In genomic region chr22:37454857-37455686, GRCh38 we compare ENCODE assay signal across 1 cellular context.
A peak's percentile ranks its signal among the peaks of the same experiment; 100 is the strongest.
TF ChIP-seq lines count a peak whose summit lies in the region.

No MANE protein-coding gene starts in this region.

TF ChIP-seq in HepG2, 621 proteins besides CTCF, POLR2A, EP300 and RAD21 (continued from another document and continues in another):
- TF ChIP-seq ZHX2 (IDR thresholded peaks at IDR 0.05; ENCODE audit: low read depth), result peak; percentile 40; the same call in 1 of the 2 replicates
- no peak for TF ChIP-seq ZHX2 (CRISPR knock-in tag; IDR thresholded peaks at IDR 0.05; ENCODE audit: borderline replicate concordance)
- TF ChIP-seq LCORL (IDR thresholded peaks at IDR 0.05), result no peak
- peak; percentile 85 for TF ChIP-seq LCORL (CRISPR knock-in tag; IDR thresholded peaks at IDR 0.05)
- peak; percentile 86; the same call in 1 of the 2 replicates for TF ChIP-seq KDM1A (CRISPR knock-in tag; IDR thresholded peaks at IDR 0.05)
- TF ChIP-seq ZNF24 (IDR thresholded peaks at IDR 0.05), result no peak
- no peak for TF ChIP-seq ZNF615 (CRISPR knock-in tag; IDR thresholded peaks at IDR 0.05; ENCODE audit: borderline replicate concordance)
- TF ChIP-seq FOXP1 (IDR thresholded peaks at IDR 0.05), result no peak
- peak; percentile 65; the same call in 1 of the 2 replicates for TF ChIP-seq FOXP1 (CRISPR knock-in tag; IDR thresholded peaks at IDR 0.05)
- no peak for TF ChIP-seq PHF5A (CRISPR knock-in tag; IDR thresholded peaks at IDR 0.05; ENCODE audit: low read depth, unreplicated experiment)
- TF ChIP-seq ZNF12 (CRISPR knock-in tag; IDR thresholded peaks at IDR 0.05), result peak; percentile 50; the same call in 1 of the 2 replicates
- no peak for TF ChIP-seq POLR2AphosphoS2 (IDR thresholded peaks at IDR 0.05; ENCODE audit: low read depth, low read length)
- TF ChIP-seq RNF2 (conservative IDR thresholded peaks at IDR 0.05; ENCODE audit: low read depth), result 0 out of 2 replicates have a peak, but pooled peaks have one; percentile 16
- peak; percentile 83 for TF ChIP-seq DPF2 (CRISPR knock-in tag; IDR thresholded peaks at IDR 0.05; ENCODE audit: borderline replicate concordance, low read depth)
- peak; percentile 75 for TF ChIP-seq IRF2 (CRISPR knock-in tag; IDR thresholded peaks at IDR 0.05)
- TF ChIP-seq SPEN (CRISPR knock-in tag; IDR thresholded peaks at IDR 0.05; ENCODE audit: low read depth), result 0 out of 2 replicates have a peak, but pooled peaks have one; percentile 31
- TF ChIP-seq THYN1 (CRISPR knock-in tag; IDR thresholded peaks at IDR 0.05; ENCODE audit: borderline replicate concordance, low read depth), result no peak
- TF ChIP-seq MTA3 (CRISPR knock-in tag; IDR thresholded peaks at IDR 0.05), result no peak
- TF ChIP-seq NR2F1 (CRISPR knock-in tag; IDR thresholded peaks at IDR 0.05), result peak in 1 of 2 experiments; percentile 41; a peak in 2 of 4 replicates
- no peak for TF ChIP-seq AHR (CRISPR knock-in tag; IDR thresholded peaks at IDR 0.05)
- no peak for TF ChIP-seq ZNF549 (CRISPR knock-in tag; IDR thresholded peaks at IDR 0.05)
- no peak; the same call in 1 of the 2 replicates for TF ChIP-seq ZSCAN21 (CRISPR knock-in tag; IDR thresholded peaks at IDR 0.05; ENCODE audit: borderline replicate concordance)
- TF ChIP-seq ZC3H13 (CRISPR knock-in tag; IDR thresholded peaks at IDR 0.05), result no peak
- peak; percentile 78 for TF ChIP-seq PATZ1 (CRISPR knock-in tag; IDR thresholded peaks at IDR 0.05)
- TF ChIP-seq JUNB (CRISPR knock-in tag; IDR thresholded peaks at IDR 0.05; ENCODE audit: borderline replicate concordance), result no peak
- peak; percentile 88 for TF ChIP-seq HDAC2 (CRISPR knock-in tag; IDR thresholded peaks at IDR 0.05)
- TF ChIP-seq PAWR (CRISPR knock-in tag; IDR thresholded peaks at IDR 0.05; ENCODE audit: borderline replicate concordance), result no peak
- TF ChIP-seq ZBTB3 (CRISPR knock-in tag; IDR thresholded peaks at IDR 0.05; ENCODE audit: borderline replicate concordance, low read depth), result no peak
- peak; percentile 86 for TF ChIP-seq ZNF644 (CRISPR knock-in tag; IDR thresholded peaks at IDR 0.05; ENCODE audit: low read depth)
- no peak for TF ChIP-seq ZBTB1 (CRISPR knock-in tag; IDR thresholded peaks at IDR 0.05; ENCODE audit: borderline replicate concordance)
- TF ChIP-seq HDAC1 (CRISPR knock-in tag; IDR thresholded peaks at IDR 0.05), result peak; percentile 79
- no peak for TF ChIP-seq ZNF33A (CRISPR knock-in tag; IDR thresholded peaks at IDR 0.05; ENCODE audit: borderline replicate concordance)
- TF ChIP-seq ELF3 (CRISPR knock-in tag; IDR thresholded peaks at IDR 0.05), result peak; percentile 58; the same call in 1 of the 2 replicates
- TF ChIP-seq CEBPG (CRISPR knock-in tag; IDR thresholded peaks at IDR 0.05), result peak; percentile 52
- no peak for TF ChIP-seq PCBP2 (optimal IDR thresholded peaks at IDR 0.05; ENCODE audit: low read depth, low read length, poor library complexity, severe bottlenecking)
- TF ChIP-seq JUND (CRISPR knock-in tag; IDR thresholded peaks at IDR 0.05), result peak; percentile 73
- peak; percentile 95 for TF ChIP-seq SAP130 (CRISPR knock-in tag; IDR thresholded peaks at IDR 0.05; ENCODE audit: low read depth)
- TF ChIP-seq ZNF292 (CRISPR knock-in tag; IDR thresholded peaks at IDR 0.05; ENCODE audit: borderline replicate concordance, low read depth), result peak; percentile 87; the same call in 1 of the 2 replicates
- TF ChIP-seq ZNF136 (CRISPR knock-in tag; IDR thresholded peaks at IDR 0.05; ENCODE audit: low read depth), result no peak
- 0 out of 2 replicates have a peak, but pooled peaks have one; percentile 10 for TF ChIP-seq SMC3 (IDR thresholded peaks at IDR 0.05; ENCODE audit: low read length)
- TF ChIP-seq HES4 (CRISPR knock-in tag; IDR thresholded peaks at IDR 0.05; ENCODE audit: borderline replicate concordance), result no peak
- no peak for TF ChIP-seq ATAD3A (CRISPR knock-in tag; IDR thresholded peaks at IDR 0.05)
- TF ChIP-seq NCOA2 (CRISPR knock-in tag; IDR thresholded peaks at IDR 0.05), result peak; percentile 49; the same call in 1 of the 2 replicates
- TF ChIP-seq ZNF251 (CRISPR knock-in tag; IDR thresholded peaks at IDR 0.05), result no peak
- peak; percentile 79 for TF ChIP-seq TFE3 (CRISPR knock-in tag; IDR thresholded peaks at IDR 0.05)
- no peak for TF ChIP-seq SMAD9 (CRISPR knock-in tag; IDR thresholded peaks at IDR 0.05)
- peak; percentile 59; the same call in 1 of the 2 replicates for TF ChIP-seq CREB1 (IDR thresholded peaks at IDR 0.05)
- TF ChIP-seq CREB1 (CRISPR knock-in tag; IDR thresholded peaks at IDR 0.05), result peak; percentile 68
- no peak for TF ChIP-seq TBX3 (IDR thresholded peaks at IDR 0.05; ENCODE audit: borderline replicate concordance)
- peak; percentile 81 for TF ChIP-seq MAX (IDR thresholded peaks at IDR 0.05)
- no peak for TF ChIP-seq ZNF724P (CRISPR knock-in tag; IDR thresholded peaks at IDR 0.05; ENCODE audit: borderline replicate concordance)
- no peak for TF ChIP-seq ZNF546 (CRISPR knock-in tag; conservative IDR thresholded peaks at IDR 0.05)
- TF ChIP-seq DR1 (CRISPR knock-in tag; IDR thresholded peaks at IDR 0.05), result no peak
- TF ChIP-seq PHB2 (IDR thresholded peaks at IDR 0.05; ENCODE audit: partially characterized antibody), result no peak
- TF ChIP-seq MEIS1 (CRISPR knock-in tag; IDR thresholded peaks at IDR 0.05; ENCODE audit: borderline replicate concordance), result peak; percentile 73; the same call in 1 of the 2 replicates
- TF ChIP-seq STAG1 (CRISPR knock-in tag; IDR thresholded peaks at IDR 0.05), result no peak
- no peak for TF ChIP-seq ZNF678 (CRISPR knock-in tag; IDR thresholded peaks at IDR 0.05)
- no peak for TF ChIP-seq ZNF280B (CRISPR knock-in tag; IDR thresholded peaks at IDR 0.05; ENCODE audit: borderline replicate concordance)
- TF ChIP-seq ZFP36L1 (CRISPR knock-in tag; IDR thresholded peaks at IDR 0.05), result peak; percentile 72; the same call in 1 of the 2 replicates
- peak; percentile 32; the same call in 1 of the 2 replicates for TF ChIP-seq CREM (IDR thresholded peaks at IDR 0.05)
- TF ChIP-seq CREM (CRISPR knock-in tag; IDR thresholded peaks at IDR 0.05), result no peak
- TF ChIP-seq ZNF512B (CRISPR knock-in tag; IDR thresholded peaks at IDR 0.05; ENCODE audit: borderline replicate concordance), result no peak
- TF ChIP-seq TSC22D2 (CRISPR knock-in tag; IDR thresholded peaks at IDR 0.05; ENCODE audit: borderline replicate concordance), result no peak
- no peak for TF ChIP-seq SYNCRIP (IDR thresholded peaks at IDR 0.05; ENCODE audit: insufficient read depth, low read depth, low read length)
- TF ChIP-seq FOXK2 (IDR thresholded peaks at IDR 0.05), result peak; percentile 34; the same call in 1 of the 2 replicates
- TF ChIP-seq U2AF2 (IDR thresholded peaks at IDR 0.05; ENCODE audit: low read depth, low read length), result no peak
- no peak for TF ChIP-seq PRMT3 (CRISPR knock-in tag; IDR thresholded peaks at IDR 0.05; ENCODE audit: borderline replicate concordance, low read depth)
- TF ChIP-seq NCOA5 (CRISPR knock-in tag; IDR thresholded peaks at IDR 0.05), result no peak
- no peak for TF ChIP-seq ZNF207 (IDR thresholded peaks at IDR 0.05; ENCODE audit: borderline replicate concordance)
- TF ChIP-seq TGIF2 (CRISPR knock-in tag; IDR thresholded peaks at IDR 0.05), result peak; percentile 95
